In genomic region chr15:91559066-91559465, GRCh38 we compare ENCODE assay signal across 23 cellular contexts.
DNase-seq lines count a peak whose midpoint lies in the region; ATAC-seq and TF ChIP-seq lines count a peak whose summit lies in the region.
"Had no signal": no experiment of that assay in that cellular context is flagged by ENCODE, and none has a peak within 500 bp of the region (broad histone marks: within the 10 kb centered on the region; RNA-seq: fewer than 3 reads in every experiment).

No MANE protein-coding gene starts in this region.

- no peaks in the 10 kb centered on the region for H3K9me3 ChIP-seq in DND-41 (ENCODE audit: insufficient read depth, low read length, severe bottlenecking)
- H3K9me3 ChIP-seq in tibial artery, result no peaks in the 10 kb centered on the region
- H3K9me3 ChIP-seq: esophagus squamous epithelium had no signal

- H3K27ac ChIP-seq in DND-41 (ENCODE audit: low read length), result no peak overlapping the region
- H3K27ac ChIP-seq in tibial artery, result no peak overlapping the region
- H3K27ac ChIP-seq: esophagus squamous epithelium had no signal

- no peaks in the 10 kb centered on the region for H4K20me1 ChIP-seq in DND-41 (ENCODE audit: insufficient read depth, low read length)

- intact Hi-C loops in tibial artery (cut with DNase I; ENCODE audit: low total_unique reads), result no loop called here

- no peak overlapping the region for H3K4me2 ChIP-seq in DND-41 (ENCODE audit: insufficient read depth, low read length)

- H3K4me3 ChIP-seq in DND-41 (ENCODE audit: low read depth in 1 of 2, low read length in 2 of 2) (no peak overlapping the region), tibial artery (no peak overlapping the region)
- H3K4me3 ChIP-seq: esophagus squamous epithelium, GM12878 had no signal

- no peaks in the 10 kb centered on the region for H3K36me3 ChIP-seq in DND-41 (ENCODE audit: insufficient read depth, low read length)
- H3K36me3 ChIP-seq in tibial artery, result no peaks in the 10 kb centered on the region
- H3K36me3 ChIP-seq: esophagus squamous epithelium had no signal

- DNase-seq in DND-41, result no peak
- peak in 42 of 56 donors; percentile 10 to 88 (median 51) for DNase-seq in amygdala (lab: John Stamatoyannopoulos, UW)
- peak; percentile 86 for DNase-seq in inferior parietal cortex (ENCODE audit: extremely low spot score)
- DNase-seq in pons (ENCODE audit: low spot score), result peak; percentile 96
- DNase-seq in dermis blood vessel endothelial cell, result no peak
- no peak for DNase-seq in tibial artery
- DNase-seq in NCI-H69 (lab: John Stamatoyannopoulos, UW), result no peak
- DNase-seq: activated CD4-positive, alpha-beta T cell treated with anti-CD3 and anti-CD28 coated beads for 48 hours; activated naive CD4-positive, alpha-beta T cell treated with anti-CD3 and anti-CD28 coated beads, Interleukin-2, amount 50 U/mL, for 16 hours; activated T-cell treated with anti-CD3 and anti-CD28 coated beads, Interleukin-2, amount 50 U/mL, for 72 hours; CD4-positive, alpha-beta T cell; DMS79; esophagus squamous epithelium; KBM-7; natural killer cell; NCI-H1694 treated with DMSO at 0.1 percent for 48 hours; NCI-H446; stimulated activated CD4-positive, alpha-beta T cell treated with anti-CD3 and anti-CD28 coated beads, Interleukin-1b, Interleukin-23, amount 100 ng/mL, for 48 hours; T-helper 17 cell had no signal

- H3K27me3 ChIP-seq in DND-41 (ENCODE audit: insufficient read depth, low read length, poor library complexity), result no peaks in the 10 kb centered on the region
- H3K27me3 ChIP-seq in tibial artery, result no peaks in the 10 kb centered on the region
- H3K27me3 ChIP-seq: esophagus squamous epithelium had no signal

- 0 out of 3 replicates have a peak, but pooled peaks have one; percentile 31 for ATAC-seq in DND-41 (ENCODE audit: insufficient read depth, low read depth)
- ATAC-seq in GM18858 (IDR thresholded peaks at IDR 0.05; ENCODE audit: unreplicated experiment), result no peak
- ATAC-seq: activated T-cell treated with anti-CD3 and anti-CD28 coated beads, Interleukin-2, amount 50 U/mL, for 72 hours; GM12878; HCT116; natural killer cell; stimulated activated effector memory CD8-positive, alpha-beta T cell treated with anti-CD3 and anti-CD28 coated beads, Interleukin-12 subunit alpha, Interleukin-12 subunit beta, amount 100 ng/mL, for 72 hours; T-helper 17 cell had no signal

- H3K9ac ChIP-seq in DND-41 (ENCODE audit: low read depth, low read length), result no peak overlapping the region

- H2AFZ ChIP-seq in DND-41 (ENCODE audit: low read depth, low read length), result no peak overlapping the region

- H3K79me2 ChIP-seq in DND-41 (ENCODE audit: insufficient read depth, low read length), result no peaks in the 10 kb centered on the region

- TF ChIP-seq CTCF in DND-41 (IDR thresholded peaks at IDR 0.05; ENCODE audit: borderline replicate concordance, extremely low read depth, low read length, poor library complexity, severe bottlenecking) (no peak), tibial artery (IDR thresholded peaks at IDR 0.05) (no peak)

- no peaks in the 10 kb centered on the region for H3K4me1 ChIP-seq in DND-41 (ENCODE audit: insufficient read depth, low read length)
- no peaks in the 10 kb centered on the region for H3K4me1 ChIP-seq in tibial artery

Comparison
In these comparisons a context has a peak if more than half of its experiments do, and no peak if none do; other contexts are left out.
1. DNase-seq: peak in amygdala (42 of 56), inferior parietal cortex (single experiment) and pons (single experiment); none in DND-41 (single experiment), dermis blood vessel endothelial cell (single experiment), tibial artery (0 of 2) and NCI-H69 (single experiment).